Comparison of ENCODE assay signal across 34 cellular contexts in genomic region chr3:150931710-150932109, GRCh38. TPM values are rescaled to one million over a fixed set of nuclear protein-coding genes. Genes with fewer than 3 reads are reported as not detected.
"Had no signal": no experiment of that assay in that cellular context is flagged by ENCODE, and none has a peak within 500 bp of the region (broad histone marks: within the 10 kb centered on the region; RNA-seq: fewer than 3 reads in every experiment).

No MANE protein-coding gene starts in this region.

- H3K4me3 ChIP-seq: ascending aorta, breast epithelium, K562, Peyer's patch had no signal

- H3K4me1 ChIP-seq: ascending aorta, breast epithelium, Peyer's patch had no signal

- H3K36me3 ChIP-seq: ascending aorta, breast epithelium, Peyer's patch had no signal

- DNase-seq: activated B cell treated with CpG ODN at 0.5 μM for 24 hours; activated CD4-positive, alpha-beta memory T cell treated with anti-CD3 and anti-CD28 coated beads, Interleukin-2, amount 10 ng/mL, durations not matched to agents 7 days and 5 days; activated CD4-positive, alpha-beta T cell treated with anti-CD3 and anti-CD28 coated beads for 48 hours; activated CD4-positive, CD25-positive, alpha-beta regulatory T cell treated with anti-CD3 and anti-CD28 coated beads, Interleukin-2, amount 50 U/mL, for 72 hours; activated CD8-positive, alpha-beta memory T cell treated with anti-CD3 and anti-CD28 coated beads for 24 hours; activated CD8-positive, alpha-beta memory T cell treated with anti-CD3 and anti-CD28 coated beads, Interleukin-2, amount 10 ng/mL, durations not matched to agents 7 days and 5 days; activated CD8-positive, alpha-beta memory T cell treated with anti-CD3 and anti-CD28 coated beads, Interleukin-2, amount 50 U/mL, for 48 hours; activated effector memory CD4-positive, alpha-beta T cell treated with Interleukin-2 at 50 U/mL for 16 hours; activated naive CD4-positive, alpha-beta T cell treated with anti-CD3 and anti-CD28 coated beads, Interleukin-2, amount 50 U/mL, for 16 hours; activated naive CD8-positive, alpha-beta T cell treated with anti-CD3 and anti-CD28 coated beads for 36 hours; activated T-cell treated with anti-CD3 and anti-CD28 coated beads, Interleukin-2, amount 50 U/mL, for 48 hours; IMR-90; Karpas-422; NCI-H1048; NCI-H187; NCI-H2029 treated with DMSO at 0.1 percent for 48 hours; NCI-H2107; NCI-H2171; NCI-H510A treated with DMSO at 0.1 percent for 48 hours; NCI-H526 treated with DMSO at 0.1 percent for 48 hours; NCI-H774; NK-92 treated with Interleukin-12 subunit alpha and Interleukin-12 subunit beta, amount 100 ng/mL, for 24 hours; PC-3; Peyer's patch; RPMI8226; SW 1271; T-helper 1 cell; T-helper 2 cell; T-helper 9 cell had no signal

- H3K27me3 ChIP-seq: ascending aorta, breast epithelium, Peyer's patch had no signal

- H3K27ac ChIP-seq: ascending aorta, breast epithelium, Peyer's patch, VCaP had no signal

- H3K4me1 Mint-ChIP-seq: activated B cell treated with CpG ODN at 0.5 μM for 24 hours; activated naive CD8-positive, alpha-beta T cell treated with anti-CD3 and anti-CD28 coated beads for 36 hours had no signal

- H3K4me3 Mint-ChIP-seq: activated B cell treated with CpG ODN at 0.5 μM for 24 hours; activated CD4-positive, alpha-beta memory T cell treated with anti-CD3 and anti-CD28 coated beads, Interleukin-2, amount 10 ng/mL, durations not matched to agents 7 days and 5 days; activated CD8-positive, alpha-beta memory T cell treated with anti-CD3 and anti-CD28 coated beads, Interleukin-2, amount 10 ng/mL, durations not matched to agents 7 days and 5 days; activated naive CD8-positive, alpha-beta T cell treated with anti-CD3 and anti-CD28 coated beads for 36 hours had no signal

- H3K27ac Mint-ChIP-seq: activated B cell treated with CpG ODN at 0.5 μM for 24 hours; activated CD4-positive, alpha-beta memory T cell treated with anti-CD3 and anti-CD28 coated beads, Interleukin-2, amount 10 ng/mL, durations not matched to agents 7 days and 5 days; activated CD8-positive, alpha-beta memory T cell treated with anti-CD3 and anti-CD28 coated beads, Interleukin-2, amount 10 ng/mL, durations not matched to agents 7 days and 5 days; activated naive CD8-positive, alpha-beta T cell treated with anti-CD3 and anti-CD28 coated beads for 36 hours had no signal

- H3K36me3 Mint-ChIP-seq: activated CD8-positive, alpha-beta memory T cell treated with anti-CD3 and anti-CD28 coated beads, Interleukin-2, amount 10 ng/mL, durations not matched to agents 7 days and 5 days; activated naive CD8-positive, alpha-beta T cell treated with anti-CD3 and anti-CD28 coated beads for 36 hours had no signal

- ATAC-seq: activated CD8-positive, alpha-beta memory T cell treated with anti-CD3 and anti-CD28 coated beads, Interleukin-2, amount 10 ng/mL, durations not matched to agents 7 days and 5 days; K562; PC-3 had no signal

- H3K9me3 ChIP-seq: ascending aorta, breast epithelium, Peyer's patch had no signal

- H3K9me3 Mint-ChIP-seq: activated B cell treated with CpG ODN at 0.5 μM for 24 hours; activated CD4-positive, alpha-beta memory T cell treated with anti-CD3 and anti-CD28 coated beads, Interleukin-2, amount 10 ng/mL, durations not matched to agents 7 days and 5 days; activated naive CD8-positive, alpha-beta T cell treated with anti-CD3 and anti-CD28 coated beads for 36 hours had no signal

RNA-seq across cellular contexts. Expression of gene MINDY4B, which starts 26.5 kb away (rescaled TPM):
- total RNA-seq: activated B cell treated with CpG ODN at 0.5 μM for 24 hours; activated CD4-positive, alpha-beta memory T cell treated with anti-CD3 and anti-CD28 coated beads, Interleukin-2, amount 10 ng/mL, durations not matched to agents 7 days and 5 days; activated CD8-positive, alpha-beta memory T cell treated with anti-CD3 and anti-CD28 coated beads, Interleukin-2, amount 10 ng/mL, durations not matched to agents 7 days and 5 days; activated naive CD8-positive, alpha-beta T cell treated with anti-CD3 and anti-CD28 coated beads for 36 hours; ascending aorta; breast epithelium; IMR-90; K562; MCF 10A; PC-3; Peyer's patch had no signal
- polyA plus RNA-seq: IMR-90, K562 had no signal

RNA-seq across cellular contexts. Expression of gene CLRN1, which starts 40.8 kb away (rescaled TPM):
- total RNA-seq: activated B cell treated with CpG ODN at 0.5 μM for 24 hours; activated CD4-positive, alpha-beta memory T cell treated with anti-CD3 and anti-CD28 coated beads, Interleukin-2, amount 10 ng/mL, durations not matched to agents 7 days and 5 days; activated CD8-positive, alpha-beta memory T cell treated with anti-CD3 and anti-CD28 coated beads, Interleukin-2, amount 10 ng/mL, durations not matched to agents 7 days and 5 days; activated naive CD8-positive, alpha-beta T cell treated with anti-CD3 and anti-CD28 coated beads for 36 hours; ascending aorta; breast epithelium; IMR-90; K562; MCF 10A; PC-3; Peyer's patch had no signal
- polyA plus RNA-seq: IMR-90, K562 had no signal
